30 cellular contexts compared by ENCODE assay signal in the genomic region with DNA sequence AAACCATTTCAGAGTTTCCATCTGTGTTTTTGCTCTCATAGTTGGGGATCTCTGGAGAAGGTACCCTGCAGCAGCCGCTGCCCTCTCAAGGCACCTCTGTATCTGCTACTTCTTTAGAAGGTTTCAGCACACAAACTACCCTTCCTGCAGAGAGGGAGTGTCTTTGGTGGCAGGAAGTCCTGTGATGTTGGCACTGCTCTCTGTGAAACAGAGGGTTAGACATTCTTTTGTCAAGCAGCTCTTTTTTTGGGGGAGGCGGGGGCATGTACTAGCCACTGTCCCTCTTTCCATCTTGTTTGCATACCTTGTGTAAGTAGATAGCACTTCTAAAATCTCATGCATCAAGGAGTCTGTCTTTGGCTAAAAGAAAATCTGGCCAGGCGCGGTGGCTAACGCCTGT.
"Had no signal": no experiment of that assay in that cellular context is flagged by ENCODE, and none has a peak within 500 bp of the region (broad histone marks: within the 10 kb centered on the region; RNA-seq: fewer than 3 reads in every experiment).

No MANE protein-coding gene starts in this region.

- ATAC-seq: effector memory CD8-positive, alpha-beta T cell; gastroesophageal sphincter; left colon; natural killer cell; right cardiac atrium; upper lobe of right lung had no signal

- H3K4me3 Mint-ChIP-seq: activated CD4-positive, alpha-beta memory T cell treated with anti-CD3 and anti-CD28 coated beads, Interleukin-2, amount 10 ng/mL, durations not matched to agents 7 days and 5 days; activated CD4-positive, alpha-beta T cell treated with anti-CD3 and anti-CD28 coated beads, Interleukin-2, amount 10 ng/mL, durations not matched to agents 7 days and 5 days; activated naive CD4-positive, alpha-beta T cell treated with anti-CD3 and anti-CD28 coated beads, Interleukin-2, amount 10 ng/mL, durations not matched to agents 7 days and 5 days; activated naive CD8-positive, alpha-beta T cell treated with anti-CD3 and anti-CD28 coated beads, Interleukin-2, amount 10 ng/mL, durations not matched to agents 7 days and 5 days; activated T-cell treated with anti-CD3 and anti-CD28 coated beads, Interleukin-2, amount 50 U/mL, for 24 hours; brain; effector memory CD8-positive, alpha-beta T cell; immature natural killer cell; natural killer cell; neural progenitor cell had no signal

- H3K27ac ChIP-seq: ascending aorta, cardiac muscle cell, coronary artery, dorsolateral prefrontal cortex, gastroesophageal sphincter, neural progenitor cell, suprapubic skin, tibial artery, upper lobe of right lung had no signal

- H3K9me3 Mint-ChIP-seq: activated CD4-positive, alpha-beta T cell treated with anti-CD3 and anti-CD28 coated beads, Interleukin-2, amount 10 ng/mL, durations not matched to agents 7 days and 5 days; activated naive CD4-positive, alpha-beta T cell treated with anti-CD3 and anti-CD28 coated beads, Interleukin-2, amount 10 ng/mL, durations not matched to agents 7 days and 5 days; activated naive CD8-positive, alpha-beta T cell treated with anti-CD3 and anti-CD28 coated beads, Interleukin-2, amount 10 ng/mL, durations not matched to agents 7 days and 5 days; activated T-cell treated with anti-CD3 and anti-CD28 coated beads, Interleukin-2, amount 50 U/mL, for 24 hours; brain; neural progenitor cell had no signal

- H3K36me3 Mint-ChIP-seq: activated naive CD4-positive, alpha-beta T cell treated with anti-CD3 and anti-CD28 coated beads, Interleukin-2, amount 10 ng/mL, durations not matched to agents 7 days and 5 days; activated naive CD8-positive, alpha-beta T cell treated with anti-CD3 and anti-CD28 coated beads, Interleukin-2, amount 10 ng/mL, durations not matched to agents 7 days and 5 days; brain; immature natural killer cell; natural killer cell; neural progenitor cell had no signal

- H3K4me1 Mint-ChIP-seq: activated CD4-positive, alpha-beta memory T cell treated with anti-CD3 and anti-CD28 coated beads, Interleukin-2, amount 10 ng/mL, durations not matched to agents 7 days and 5 days; activated CD4-positive, alpha-beta T cell treated with anti-CD3 and anti-CD28 coated beads, Interleukin-2, amount 10 ng/mL, durations not matched to agents 7 days and 5 days; activated naive CD4-positive, alpha-beta T cell treated with anti-CD3 and anti-CD28 coated beads, Interleukin-2, amount 10 ng/mL, durations not matched to agents 7 days and 5 days; activated naive CD8-positive, alpha-beta T cell treated with anti-CD3 and anti-CD28 coated beads, Interleukin-2, amount 10 ng/mL, durations not matched to agents 7 days and 5 days; immature natural killer cell; natural killer cell had no signal

- H3K27me3 ChIP-seq: ascending aorta, cardiac muscle cell, dorsolateral prefrontal cortex, gastroesophageal sphincter, neural progenitor cell, suprapubic skin, tibial artery, upper lobe of right lung had no signal

- H2AFZ ChIP-seq: neural progenitor cell had no signal

- DNase-seq: activated CD4-positive, alpha-beta memory T cell treated with anti-CD3 and anti-CD28 coated beads, Interleukin-2, amount 10 ng/mL, durations not matched to agents 7 days and 5 days; activated CD4-positive, alpha-beta T cell treated with anti-CD3 and anti-CD28 coated beads for 1 hour; activated CD4-positive, alpha-beta T cell treated with anti-CD3 and anti-CD28 coated beads, Interleukin-2, amount 10 ng/mL, durations not matched to agents 7 days and 5 days; activated CD8-positive, alpha-beta memory T cell treated with anti-CD3 and anti-CD28 coated beads, Interleukin-2, amount 50 U/mL, for 48 hours; activated gamma-delta T cell; activated naive CD4-positive, alpha-beta T cell treated with anti-CD3 and anti-CD28 coated beads, Interleukin-2, amount 10 ng/mL, durations not matched to agents 7 days and 5 days; activated naive CD8-positive, alpha-beta T cell treated with anti-CD3 and anti-CD28 coated beads, Interleukin-2, amount 10 ng/mL, durations not matched to agents 7 days and 5 days; activated T-cell treated with anti-CD3 and anti-CD28 coated beads, Interleukin-2, amount 50 U/mL, for 24 hours; dorsolateral prefrontal cortex; effector memory CD8-positive, alpha-beta T cell; hippocampal formation; immature natural killer cell; kidney; left colon; mammary epithelial cell; natural killer cell; right cardiac atrium; stimulated activated CD4-positive, alpha-beta T cell treated with anti-CD3 and anti-CD28 coated beads, Interleukin-15, amount 100 ng/mL, for 24 hours; stimulated activated CD4-positive, alpha-beta T cell treated with anti-CD3 and anti-CD28 coated beads, Interleukin-2, amount 100 ng/mL, for 24 hours; stimulated activated naive CD4-positive, alpha-beta T cell; T1000; tibial artery; upper lobe of right lung had no signal

- H3K9me3 ChIP-seq: ascending aorta, gastroesophageal sphincter, suprapubic skin, tibial artery, upper lobe of right lung had no signal

- H3K27ac Mint-ChIP-seq: activated CD4-positive, alpha-beta memory T cell treated with anti-CD3 and anti-CD28 coated beads, Interleukin-2, amount 10 ng/mL, durations not matched to agents 7 days and 5 days; activated CD4-positive, alpha-beta T cell treated with anti-CD3 and anti-CD28 coated beads, Interleukin-2, amount 10 ng/mL, durations not matched to agents 7 days and 5 days; activated naive CD4-positive, alpha-beta T cell treated with anti-CD3 and anti-CD28 coated beads, Interleukin-2, amount 10 ng/mL, durations not matched to agents 7 days and 5 days; activated naive CD8-positive, alpha-beta T cell treated with anti-CD3 and anti-CD28 coated beads, Interleukin-2, amount 10 ng/mL, durations not matched to agents 7 days and 5 days; activated T-cell treated with anti-CD3 and anti-CD28 coated beads, Interleukin-2, amount 50 U/mL, for 24 hours; brain; effector memory CD8-positive, alpha-beta T cell; immature natural killer cell; natural killer cell; neural progenitor cell had no signal

- H3K27me3 Mint-ChIP-seq: activated CD4-positive, alpha-beta memory T cell treated with anti-CD3 and anti-CD28 coated beads, Interleukin-2, amount 10 ng/mL, durations not matched to agents 7 days and 5 days; activated CD4-positive, alpha-beta T cell treated with anti-CD3 and anti-CD28 coated beads, Interleukin-2, amount 10 ng/mL, durations not matched to agents 7 days and 5 days; activated naive CD4-positive, alpha-beta T cell treated with anti-CD3 and anti-CD28 coated beads, Interleukin-2, amount 10 ng/mL, durations not matched to agents 7 days and 5 days; activated T-cell treated with anti-CD3 and anti-CD28 coated beads, Interleukin-2, amount 50 U/mL, for 24 hours; effector memory CD8-positive, alpha-beta T cell had no signal

- H3K4me3 ChIP-seq: ascending aorta, cardiac muscle cell, coronary artery, dorsolateral prefrontal cortex, gastroesophageal sphincter, neural progenitor cell, suprapubic skin, tibial artery, upper lobe of right lung had no signal

- H3K4me2 ChIP-seq: neural progenitor cell had no signal

- H3K4me1 ChIP-seq: ascending aorta, gastroesophageal sphincter, tibial artery, upper lobe of right lung had no signal

- H3K9ac ChIP-seq: neural progenitor cell had no signal

- H3K36me3 ChIP-seq: ascending aorta, cardiac muscle cell, gastroesophageal sphincter, neural progenitor cell, suprapubic skin, tibial artery, upper lobe of right lung had no signal
